1 cellular context compared by ENCODE assay signal in the genomic region with DNA sequence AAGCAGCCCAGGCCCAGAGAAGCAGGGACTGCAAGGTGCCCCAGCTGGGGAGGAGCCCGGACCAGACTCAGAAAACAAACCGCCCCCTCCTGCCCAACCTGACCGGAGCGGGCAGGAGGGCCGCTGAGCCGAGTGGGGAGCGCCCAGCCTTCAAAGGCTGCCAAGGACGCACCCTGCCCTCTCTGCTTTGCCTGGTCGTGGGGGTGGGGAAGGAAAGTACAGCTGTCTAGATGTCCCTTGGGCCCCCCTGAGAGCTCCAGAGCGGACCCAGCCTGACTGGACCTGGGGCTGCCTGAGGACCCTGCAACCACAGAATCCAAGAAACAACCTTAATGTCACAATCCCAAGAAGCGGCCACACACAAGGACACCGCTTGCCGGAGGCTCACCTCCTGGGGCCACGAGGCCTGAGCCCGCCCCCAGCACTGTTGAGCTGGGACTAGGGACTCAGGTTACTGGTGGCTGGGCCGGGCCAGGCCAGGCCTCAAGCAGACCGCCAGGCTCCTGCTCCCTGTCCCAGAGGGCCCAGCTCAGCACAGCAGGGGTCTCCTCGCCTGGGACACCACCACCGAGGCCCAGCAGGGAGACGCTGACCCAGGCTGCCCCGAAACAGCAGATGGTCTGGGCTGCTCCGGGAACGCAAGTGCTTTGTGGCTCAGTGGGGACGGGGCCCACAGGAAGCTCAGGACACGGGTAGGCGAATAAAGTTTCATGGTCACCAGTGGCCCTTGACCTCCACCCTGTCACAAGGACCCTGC.
TF ChIP-seq lines count a peak whose summit lies in the region.

No MANE protein-coding gene starts in this region.

TF ChIP-seq in SK-N-SH, 30 proteins besides CTCF, POLR2A, EP300 and RAD21 (continued from another document):
- TF ChIP-seq, protein P1, sequence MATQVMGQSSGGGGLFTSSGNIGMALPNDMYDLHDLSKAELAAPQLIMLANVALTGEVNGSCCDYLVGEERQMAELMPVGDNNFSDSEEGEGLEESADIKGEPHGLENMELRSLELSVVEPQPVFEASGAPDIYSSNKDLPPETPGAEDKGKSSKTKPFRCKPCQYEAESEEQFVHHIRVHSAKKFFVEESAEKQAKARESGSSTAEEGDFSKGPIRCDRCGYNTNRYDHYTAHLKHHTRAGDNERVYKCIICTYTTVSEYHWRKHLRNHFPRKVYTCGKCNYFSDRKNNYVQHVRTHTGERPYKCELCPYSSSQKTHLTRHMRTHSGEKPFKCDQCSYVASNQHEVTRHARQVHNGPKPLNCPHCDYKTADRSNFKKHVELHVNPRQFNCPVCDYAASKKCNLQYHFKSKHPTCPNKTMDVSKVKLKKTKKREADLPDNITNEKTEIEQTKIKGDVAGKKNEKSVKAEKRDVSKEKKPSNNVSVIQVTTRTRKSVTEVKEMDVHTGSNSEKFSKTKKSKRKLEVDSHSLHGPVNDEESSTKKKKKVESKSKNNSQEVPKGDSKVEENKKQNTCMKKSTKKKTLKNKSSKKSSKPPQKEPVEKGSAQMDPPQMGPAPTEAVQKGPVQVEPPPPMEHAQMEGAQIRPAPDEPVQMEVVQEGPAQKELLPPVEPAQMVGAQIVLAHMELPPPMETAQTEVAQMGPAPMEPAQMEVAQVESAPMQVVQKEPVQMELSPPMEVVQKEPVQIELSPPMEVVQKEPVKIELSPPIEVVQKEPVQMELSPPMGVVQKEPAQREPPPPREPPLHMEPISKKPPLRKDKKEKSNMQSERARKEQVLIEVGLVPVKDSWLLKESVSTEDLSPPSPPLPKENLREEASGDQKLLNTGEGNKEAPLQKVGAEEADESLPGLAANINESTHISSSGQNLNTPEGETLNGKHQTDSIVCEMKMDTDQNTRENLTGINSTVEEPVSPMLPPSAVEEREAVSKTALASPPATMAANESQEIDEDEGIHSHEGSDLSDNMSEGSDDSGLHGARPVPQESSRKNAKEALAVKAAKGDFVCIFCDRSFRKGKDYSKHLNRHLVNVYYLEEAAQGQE (IDR thresholded peaks at IDR 0.05; ENCODE audit: low read depth, low read length), result no peak
- TF ChIP-seq MXI1 (IDR thresholded peaks at IDR 0.05; ENCODE audit: low read depth, low read length) (no peak), FOXM1 (IDR thresholded peaks at IDR 0.05; ENCODE audit: low read depth) (no peak), NFIC (IDR thresholded peaks at IDR 0.05; ENCODE audit: borderline replicate concordance) (no peak), POLR2AphosphoS5 (IDR thresholded peaks at IDR 0.05; ENCODE audit: low read depth, low read length) (no peak), RFX5 (IDR thresholded peaks at IDR 0.05; ENCODE audit: low read length) (no peak), MEF2A (IDR thresholded peaks at IDR 0.05; ENCODE audit: borderline replicate concordance, low read depth) (no peak), ELF1 (IDR thresholded peaks at IDR 0.05) (no peak), FOSL2 (IDR thresholded peaks at IDR 0.05; ENCODE audit: borderline replicate concordance, low read depth) (no peak)
- TF ChIP-seq, protein P2, sequence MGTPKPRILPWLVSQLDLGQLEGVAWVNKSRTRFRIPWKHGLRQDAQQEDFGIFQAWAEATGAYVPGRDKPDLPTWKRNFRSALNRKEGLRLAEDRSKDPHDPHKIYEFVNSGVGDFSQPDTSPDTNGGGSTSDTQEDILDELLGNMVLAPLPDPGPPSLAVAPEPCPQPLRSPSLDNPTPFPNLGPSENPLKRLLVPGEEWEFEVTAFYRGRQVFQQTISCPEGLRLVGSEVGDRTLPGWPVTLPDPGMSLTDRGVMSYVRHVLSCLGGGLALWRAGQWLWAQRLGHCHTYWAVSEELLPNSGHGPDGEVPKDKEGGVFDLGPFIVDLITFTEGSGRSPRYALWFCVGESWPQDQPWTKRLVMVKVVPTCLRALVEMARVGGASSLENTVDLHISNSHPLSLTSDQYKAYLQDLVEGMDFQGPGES (IDR thresholded peaks at IDR 0.05; ENCODE audit: low read depth, low read length), result no peak
- TF ChIP-seq, protein P3, sequence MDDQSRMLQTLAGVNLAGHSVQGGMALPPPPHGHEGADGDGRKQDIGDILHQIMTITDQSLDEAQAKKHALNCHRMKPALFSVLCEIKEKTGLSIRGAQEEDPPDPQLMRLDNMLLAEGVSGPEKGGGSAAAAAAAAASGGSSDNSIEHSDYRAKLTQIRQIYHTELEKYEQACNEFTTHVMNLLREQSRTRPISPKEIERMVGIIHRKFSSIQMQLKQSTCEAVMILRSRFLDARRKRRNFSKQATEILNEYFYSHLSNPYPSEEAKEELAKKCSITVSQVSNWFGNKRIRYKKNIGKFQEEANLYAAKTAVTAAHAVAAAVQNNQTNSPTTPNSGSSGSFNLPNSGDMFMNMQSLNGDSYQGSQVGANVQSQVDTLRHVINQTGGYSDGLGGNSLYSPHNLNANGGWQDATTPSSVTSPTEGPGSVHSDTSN (IDR thresholded peaks at IDR 0.05), result no peak
TF ChIP-seq in SK-N-SH: peak in this region for 0.
